In genomic region chr17:1709403-1709891, GRCh38 we compare ENCODE assay signal across 8 cellular contexts. TPM values are rescaled to one million over a fixed set of nuclear protein-coding genes. Genes with fewer than 3 reads are reported as not detected.
DNase-seq lines count a peak whose midpoint lies in the region; FAIRE-seq and TF ChIP-seq lines count a peak whose summit lies in the region.

No MANE protein-coding gene starts in this region.

- TF ChIP-seq CTCF in HFF-Myc (IDR thresholded peaks at IDR 0.05; ENCODE audit: low read depth, low read length, missing control alignments) (no peak), ascending aorta (IDR thresholded peaks at IDR 0.05) (no peak)

- H3K4me1 ChIP-seq in ascending aorta (peaks cover 16 to 44% of the 10 kb centered on the region in 2 donors), iPS-15b (ENCODE audit: control insufficient read depth, insufficient read depth, low read length) (peaks cover 3% of the 10 kb centered on the region), small intestine (ENCODE audit: control insufficient read depth in 2 of 2, insufficient read depth in 1 of 2, low read depth in 1 of 2, low read length in 1 of 2) (peaks cover 0 to 3% of the 10 kb centered on the region in 2 donors)

- H3K9ac ChIP-seq in iPS-15b (ENCODE audit: low read depth, low read length), result no peak overlapping the region

- intact Hi-C loops in ascending aorta (cut with DNase I), result no loop called here

- no peaks in the 10 kb centered on the region for H3K9me3 ChIP-seq in ascending aorta
- H3K9me3 ChIP-seq in iPS-15b (ENCODE audit: control insufficient read depth, insufficient read depth, low read length), result no peaks in the 10 kb centered on the region
- H3K9me3 ChIP-seq in small intestine (ENCODE audit: control insufficient read depth, low read depth), result no peaks in the 10 kb centered on the region

- no peak for FAIRE-seq in small intestine (lab: Jason Lieb, UNC)

- 1 to 7% (median 6%) methylated on average over 10 to 13 of the region's 13 CpGs for WGBS in small intestine, 3 donors

- no peak for DNase-seq in HFF-Myc (ENCODE audit: extremely low read depth, low read depth)
- no peak for DNase-seq in ascending aorta (ENCODE audit: low spot score in 2 of 2)
- DNase-seq in small intestine, result peak; percentile 53
- DNase-seq in HT-29 (ENCODE audit: low spot score), result no peak
- no peak for DNase-seq in NCI-H526 treated with DMSO at 0.1 percent for 48 hours (lab: John Stamatoyannopoulos, UW)
- DNase-seq in activated naive CD4-positive, alpha-beta T cell (lab: John Stamatoyannopoulos, UW), result no peak
- no peak for DNase-seq in mesenteric fat pad (ENCODE audit: low spot score)

- H3K4me3 ChIP-seq in HFF-Myc (replicated peaks; ENCODE audit: low read depth, low read length), result peak overlapping the region; percentile 61; the same call in 1 of the 2 replicates
- peak overlapping the region; percentile 73 to 85 for H3K4me3 ChIP-seq in ascending aorta
- peak overlapping the region; percentile 65 for H3K4me3 ChIP-seq in iPS-15b (ENCODE audit: low read depth, low read length)
- H3K4me3 ChIP-seq in small intestine (ENCODE audit: low read depth in 1 of 2, low read length in 2 of 2), result peak overlapping the region; percentile 59 to 90

- H3K36me3 ChIP-seq in ascending aorta (peaks cover 22 to 48% of the 10 kb centered on the region in 2 donors), iPS-15b (ENCODE audit: control insufficient read depth, insufficient read depth, low read length) (peaks cover 16% of the 10 kb centered on the region), small intestine (ENCODE audit: control insufficient read depth in 2 of 2, insufficient read depth in 2 of 2, low read length in 2 of 2) (peaks cover 0 to 9% of the 10 kb centered on the region in 2 donors)

- H3K27ac ChIP-seq in ascending aorta (peak overlapping the region; percentile 79 to 80), small intestine (ENCODE audit: low read depth in 1 of 2, low read length in 1 of 2) (no peak overlapping the region)

- H3K27me3 ChIP-seq in ascending aorta (no peaks in the 10 kb centered on the region), iPS-15b (ENCODE audit: control insufficient read depth, insufficient read depth, low read length) (no peaks in the 10 kb centered on the region), small intestine (ENCODE audit: control insufficient read depth in 2 of 2, insufficient read depth in 2 of 2, low read length in 2 of 2) (no peaks in the 10 kb centered on the region)

RNA-seq across cellular contexts. Expression of gene TLCD2, which starts 0.7 kb away (rescaled TPM):
- 7.5 TPM for total RNA-seq in ascending aorta
- 10 to 100 TPM in 1 of 3 donors, 1 to 10 TPM in 2; 5.1 to 10.3 (median 7.8) TPM for polyA plus RNA-seq in small intestine
- total RNA-seq in HT-29 (2014; rRNA removed; shearing (Covaris generic)), result 0.56 and 0.97 TPM in 2 replicates
- 30.1 TPM for total RNA-seq in mesenteric fat pad

RNA-seq across cellular contexts. Expression of gene WDR81, which starts 15.1 kb away (rescaled TPM):
- total RNA-seq in ascending aorta (70.4 TPM), mesenteric fat pad (47.4 TPM)
- polyA plus RNA-seq in small intestine, result 10 to 100 TPM; 14.6 to 18.0 (median 14.8) TPM
- 35.8 and 39.2 TPM in 2 replicates for total RNA-seq in HT-29 (2014; rRNA removed; shearing (Covaris generic))

RNA-seq across cellular contexts. Expression of gene PRPF8, which starts 24.8 kb away (rescaled TPM):
- 114 TPM for total RNA-seq in ascending aorta
- 10 to 100 TPM; 61.1 to 87.2 (median 62.8) TPM for polyA plus RNA-seq in small intestine
- total RNA-seq in HT-29 (2014; rRNA removed; shearing (Covaris generic)), result 92.7 and 92.8 TPM in 2 replicates
- total RNA-seq in mesenteric fat pad, result 225 TPM

RNA-seq across cellular contexts. Expression of gene SERPINF2, which starts 33.2 kb away (rescaled TPM):
- total RNA-seq in ascending aorta (20.6 TPM), mesenteric fat pad (29.3 TPM)
- polyA plus RNA-seq in small intestine, result 1 to 10 TPM in 2 of 3 donors, under 1 TPM in 1; 0.89 to 4.5 (median 1.6) TPM
- total RNA-seq in HT-29 (2014; rRNA removed; shearing (Covaris generic)), result 9.8 and 10.9 TPM in 2 replicates

RNA-seq across cellular contexts. Expression of gene SERPINF1, which starts 52.4 kb away (rescaled TPM):
- total RNA-seq in ascending aorta, result 604 TPM
- polyA plus RNA-seq in small intestine, result 100 to 1,000 TPM in 1 of 3 donors, 10 to 100 TPM in 1, 1 to 10 TPM in 1; 7.2 to 118 (median 20.8) TPM
- total RNA-seq in HT-29 (2014; rRNA removed; shearing (Covaris generic)), result 1.1 and 5.0 TPM in 2 replicates
- 1,175 TPM for total RNA-seq in mesenteric fat pad

Comparison
In these comparisons a context has a peak if more than half of its experiments do, and no peak if none do; other contexts are left out.
1. H3K27ac ChIP-seq: peak in ascending aorta (2 of 2); none in small intestine (0 of 2).
2. Peak in every context shown above with its lines, with median percentiles within 50 percentile points of each other: H3K4me3 ChIP-seq.